ENCODE assay signal across 9 cellular contexts in genomic region chr7:149714910-149715471, GRCh38. TPM values are rescaled to one million over a fixed set of nuclear protein-coding genes. Genes with fewer than 3 reads are reported as not detected.
DNase-seq lines count a peak whose midpoint lies in the region; ATAC-seq and TF ChIP-seq lines count a peak whose summit lies in the region.
"Had no signal": no experiment of that assay in that cellular context is flagged by ENCODE, and none has a peak within 500 bp of the region (broad histone marks: within the 10 kb centered on the region; RNA-seq: fewer than 3 reads in every experiment).

No MANE protein-coding gene starts in this region.

- intact Hi-C loops in lower leg skin (cut with DNase I; ENCODE audit: low total_unique reads): no loop called here

- no peak for TF ChIP-seq POLR2A in lower leg skin (IDR thresholded peaks at IDR 0.05)

- no peak for TF ChIP-seq CTCF in LNCaP clone FGC (IDR thresholded peaks at IDR 0.05; ENCODE audit: control insufficient read depth, extremely low read depth, insufficient read depth)
- no peak for TF ChIP-seq CTCF in astrocyte of the cerebellum (IDR thresholded peaks at IDR 0.05; ENCODE audit: low read depth, low read length, missing control alignments)
- no peak for TF ChIP-seq CTCF in lower leg skin (IDR thresholded peaks at IDR 0.05)

- DNase-seq in AG08395 (ENCODE audit: low spot score) (peak; percentile 18), LNCaP clone FGC (ENCODE audit: low read depth) (no peak), astrocyte of the cerebellum (ENCODE audit: low read depth) (no peak), lower leg skin (ENCODE audit: low spot score in 2 of 2) (peak in 1 of 2 donors; percentile 87), CD1c-positive myeloid dendritic cell (ENCODE audit: extremely low spot score) (no peak)
- DNase-seq in stimulated activated naive CD4-positive, alpha-beta T cell treated with Interleukin-2 at 50 U/mL for 16 hours (lab: John Stamatoyannopoulos, UW): peak; percentile 48

- in situ Hi-C loops in astrocyte of the cerebellum (cut with HindIII; ENCODE audit: low sequenced_read_pairs): no loop called here

- H3K4me3 ChIP-seq in LNCaP clone FGC (ENCODE audit: low read depth, low read length): peak overlapping the region; percentile 69
- peak overlapping the region; percentile 69 for H3K4me3 ChIP-seq in astrocyte of the cerebellum (ENCODE audit: low read depth, low read length)
- H3K4me3 ChIP-seq in lower leg skin (ENCODE audit: low read depth, poor library complexity, severe bottlenecking): peak overlapping the region; percentile 32

- ATAC-seq in GM21447 (IDR thresholded peaks at IDR 0.05; ENCODE audit: unreplicated experiment) (peak; percentile 29), GM19328 (IDR thresholded peaks at IDR 0.05; ENCODE audit: unreplicated experiment) (no peak)
- ATAC-seq: HCT116 had no signal

- 1% methylated on average over 26 to 28 of the region's 48 CpGs for WGBS in lower leg skin, 2 donors

RNA-seq across cellular contexts. Expression of gene ZNF467, which starts 58.4 kb away (rescaled TPM):
- 10 to 100 TPM in 2 of 4 donors, 1 to 10 TPM in 2; 6.2 to 12.1 (median 9.8) TPM for total RNA-seq in lower leg skin

Comparison
In these comparisons a context has a peak if more than half of its experiments do, and no peak if none do; other contexts are left out.
1. DNase-seq: peak in AG08395 (single experiment) and stimulated activated naive CD4-positive, alpha-beta T cell treated with Interleukin-2 at 50 U/mL for 16 hours (single experiment); none in LNCaP clone FGC (single experiment), astrocyte of the cerebellum (single experiment) and CD1c-positive myeloid dendritic cell (single experiment).
2. Peak in every context shown above with its lines, with median percentiles within 50 percentile points of each other: H3K4me3 ChIP-seq.